ENCODE assay signal across 24 cellular contexts in genomic region chr22:46143491-46144147, GRCh38.
"Had no signal": no experiment of that assay in that cellular context is flagged by ENCODE, and none has a peak within 500 bp of the region (broad histone marks: within the 10 kb centered on the region; RNA-seq: fewer than 3 reads in every experiment).

No MANE protein-coding gene starts in this region.

- DNase-seq: activated CD4-positive, alpha-beta T cell treated with anti-CD3 and anti-CD28 coated beads, Interleukin-2, amount 10 ng/mL, durations not matched to agents 7 days and 5 days; activated CD8-positive, alpha-beta T cell treated with anti-CD3 and anti-CD28 coated beads, Interleukin-2, amount 10 ng/mL, durations not matched to agents 7 days and 5 days; activated gamma-delta T cell; aorta; caudate nucleus; effector CD4-positive, alpha-beta T cell; erythroblast; foreskin keratinocyte; hippocampal formation; mesendoderm; naive B cell; occipital lobe; stimulated activated CD4-positive, alpha-beta T cell treated with anti-CD3 and anti-CD28 coated beads, Interleukin-1b, Interleukin-23, amount 100 ng/mL, for 48 hours; SW 1271; trophoblast cell had no signal

- H3K9me3 ChIP-seq: vagina had no signal

- H3K9me3 Mint-ChIP-seq: activated CD4-positive, alpha-beta T cell treated with anti-CD3 and anti-CD28 coated beads, Interleukin-2, amount 10 ng/mL, durations not matched to agents 7 days and 5 days; activated naive CD4-positive, alpha-beta T cell treated with anti-CD3 and anti-CD28 coated beads, Interleukin-2, amount 50 U/mL, for 72 hours; activated T-helper 1 cell treated with anti-CD3 and anti-CD28 coated beads, Interleukin-12 subunit alpha, Interleukin-12 subunit beta, Interleukin-2, Interleukin-4 antibody, amounts not matched to agents 30 ng/mL and 10 ng/mL and 1 ng/mL, durations not matched to agents 14 hours and 24 hours and 36 hours; dendritic cell treated with granulocyte-macrophage colony-stimulating factor and Interleukin-4, amounts not matched to agents 40 ng/mL and 50 ng/mL, for 4 days; naive B cell; stimulated activated naive CD8-positive, alpha-beta T cell treated with anti-CD3 and anti-CD28 coated beads, Interleukin-15, Interleukin-2, amounts not matched to agents 100 ng/mL and 50 ng/mL, for 24 hours had no signal

- H3K27ac ChIP-seq: foreskin keratinocyte, vagina, VCaP had no signal

- H3K36me3 ChIP-seq: vagina had no signal

- H3K4me1 Mint-ChIP-seq: activated CD4-positive, alpha-beta T cell treated with anti-CD3 and anti-CD28 coated beads, Interleukin-2, amount 10 ng/mL, durations not matched to agents 7 days and 5 days; brain had no signal

- H3K4me3 Mint-ChIP-seq: activated CD4-positive, alpha-beta T cell treated with anti-CD3 and anti-CD28 coated beads, Interleukin-2, amount 10 ng/mL, durations not matched to agents 7 days and 5 days; activated CD8-positive, alpha-beta T cell treated with anti-CD3 and anti-CD28 coated beads, Interleukin-2, amount 10 ng/mL, durations not matched to agents 7 days and 5 days; activated T-helper 1 cell treated with anti-CD3 and anti-CD28 coated beads, Interleukin-12 subunit alpha, Interleukin-12 subunit beta, Interleukin-2, Interleukin-4 antibody, amounts not matched to agents 30 ng/mL and 10 ng/mL and 1 ng/mL, durations not matched to agents 14 hours and 24 hours and 36 hours; dendritic cell treated with granulocyte-macrophage colony-stimulating factor and Interleukin-4, amounts not matched to agents 40 ng/mL and 50 ng/mL, for 4 days; naive B cell; stimulated activated naive CD8-positive, alpha-beta T cell treated with anti-CD3 and anti-CD28 coated beads, Interleukin-15, Interleukin-2, amounts not matched to agents 100 ng/mL and 50 ng/mL, for 24 hours had no signal

- H3K36me3 Mint-ChIP-seq: activated naive CD4-positive, alpha-beta T cell treated with anti-CD3 and anti-CD28 coated beads, Interleukin-2, amount 50 U/mL, for 72 hours; brain; naive B cell had no signal

- H3K27me3 ChIP-seq: vagina had no signal

- H3K4me3 ChIP-seq: vagina had no signal

- H3K27me3 Mint-ChIP-seq: naive B cell had no signal

- ATAC-seq: activated CD4-positive, CD25-positive, alpha-beta regulatory T cell treated with anti-CD3 and anti-CD28 coated beads, Interleukin-2, amount 50 U/mL, for 24 hours; activated CD8-positive, alpha-beta T cell treated with anti-CD3 and anti-CD28 coated beads, Interleukin-2, amount 10 ng/mL, durations not matched to agents 7 days and 5 days; activated naive CD4-positive, alpha-beta T cell treated with anti-CD3 and anti-CD28 coated beads, Interleukin-2, amount 50 U/mL, for 72 hours; foreskin keratinocyte had no signal

- H3K27ac Mint-ChIP-seq: activated CD4-positive, alpha-beta T cell treated with anti-CD3 and anti-CD28 coated beads, Interleukin-2, amount 10 ng/mL, durations not matched to agents 7 days and 5 days; activated CD8-positive, alpha-beta T cell treated with anti-CD3 and anti-CD28 coated beads, Interleukin-2, amount 10 ng/mL, durations not matched to agents 7 days and 5 days; activated naive CD4-positive, alpha-beta T cell treated with anti-CD3 and anti-CD28 coated beads, Interleukin-2, amount 50 U/mL, for 72 hours; activated T-helper 1 cell treated with anti-CD3 and anti-CD28 coated beads, Interleukin-12 subunit alpha, Interleukin-12 subunit beta, Interleukin-2, Interleukin-4 antibody, amounts not matched to agents 30 ng/mL and 10 ng/mL and 1 ng/mL, durations not matched to agents 14 hours and 24 hours and 36 hours; brain; dendritic cell treated with granulocyte-macrophage colony-stimulating factor and Interleukin-4, amounts not matched to agents 40 ng/mL and 50 ng/mL, for 4 days; progenitor cell of endocrine pancreas; stimulated activated naive CD8-positive, alpha-beta T cell treated with anti-CD3 and anti-CD28 coated beads, Interleukin-15, Interleukin-2, amounts not matched to agents 100 ng/mL and 50 ng/mL, for 24 hours had no signal
